ENCODE assay signal across 20 cellular contexts in genomic region chr18:45540146-45540545, GRCh38.
DNase-seq lines count a peak whose midpoint lies in the region; ATAC-seq and TF ChIP-seq lines count a peak whose summit lies in the region.
"Had no signal": no experiment of that assay in that cellular context is flagged by ENCODE, and none has a peak within 500 bp of the region (broad histone marks: within the 10 kb centered on the region; RNA-seq: fewer than 3 reads in every experiment).

No MANE protein-coding gene starts in this region.

- no peak overlapping the region for H2AFZ ChIP-seq in H9 (ENCODE audit: low read length)

- no peak for TF ChIP-seq CTCF in H9 (conservative IDR thresholded peaks at IDR 0.05)
- TF ChIP-seq CTCF in mesothelial cell of epicardium (IDR thresholded peaks at IDR 0.05; ENCODE audit: unreplicated experiment), result no peak
- no peak for TF ChIP-seq CTCF in upper lobe of right lung (IDR thresholded peaks at IDR 0.05)
- TF ChIP-seq CTCF in GM10248 (IDR thresholded peaks at IDR 0.05; ENCODE audit: control extremely low read depth, extremely low read depth, low read depth, missing control alignments), result no peak

- H3K9ac ChIP-seq in H9 (ENCODE audit: extremely low read depth, insufficient read length, low read length), result no peak overlapping the region

- H2BK20ac ChIP-seq in H9 (ENCODE audit: low read depth, low read length, poor library complexity, severe bottlenecking), result no peak overlapping the region

- no peak overlapping the region for H4K8ac ChIP-seq in H9 (replicated peaks; ENCODE audit: insufficient read length, low read depth, low read length)

- DNase-seq in H9 (peak; percentile 52), iPS DF 19.7 (ENCODE audit: low read depth, low spot score) (peak; percentile 33), mesothelial cell of epicardium (ENCODE audit: low spot score in 2 of 2, unreplicated experiment in 2 of 2) (peak; percentile 32 to 53), upper lobe of right lung (no peak), DMS53 treated with DMSO at 0.1 percent for 48 hours (lab: John Stamatoyannopoulos, UW; ENCODE audit: unreplicated experiment) (no peak), GM10248 (ENCODE audit: extremely low spot score) (no peak)
- DNase-seq: DMS 273 treated with DMSO at 0.1 percent for 48 hours; KG1; NCI-H1417 treated with DMSO at 0.1 percent for 48 hours; NCI-H2029; NCI-H2171; NCI-H446; NK-92 treated with Interleukin-12 subunit alpha and Interleukin-12 subunit beta, amount 100 ng/mL, for 24 hours; PC-3; SJCRH30 had no signal

- CTCF ChIA-PET in GM10248 (lab: Yijun Ruan, JAX), result no interaction called here

- no peak overlapping the region for H3K14ac ChIP-seq in H9 (ENCODE audit: insufficient read depth, low read length)

- peaks cover 1 to 3% of the 10 kb centered on the region in 2 experiments; a peak in 4 of 5 replicates for H3K9me3 Mint-ChIP-seq in H9
- H3K9me3 Mint-ChIP-seq in mesothelial cell of epicardium, result peaks cover 13% of the 10 kb centered on the region

- H2BK12ac ChIP-seq in H9 (ENCODE audit: insufficient read length, low read depth, low read length), result no peak overlapping the region

- no peak overlapping the region for H3K18ac ChIP-seq in H9 (ENCODE audit: insufficient read length, low read depth, low read length)

- no peak overlapping the region for H3K23ac ChIP-seq in H9 (ENCODE audit: insufficient read length, low read depth, low read length)

- no peak overlapping the region for H2BK120ac ChIP-seq in H9 (ENCODE audit: low read depth, low read length, poor library complexity, severe bottlenecking)

- H3K4me1 Mint-ChIP-seq in H9, result peaks cover 4 to 5% of the 10 kb centered on the region in 2 experiments; a peak in 3 of 4 replicates
- peaks cover 17% of the 10 kb centered on the region for H3K4me1 Mint-ChIP-seq in mesothelial cell of epicardium

- H3K4me2 ChIP-seq in H9 (ENCODE audit: insufficient read depth, insufficient read length, low read length), result no peak overlapping the region
- H3K4me2 ChIP-seq: A549 had no signal

- no peaks in the 10 kb centered on the region for H3K9me3 ChIP-seq in H9 (ENCODE audit: control insufficient read depth, low read depth, low read length)
- no peaks in the 10 kb centered on the region for H3K9me3 ChIP-seq in upper lobe of right lung
- H3K9me3 ChIP-seq: A549, SJCRH30 had no signal

- H2AK5ac ChIP-seq in H9 (ENCODE audit: insufficient read length, low read length), result no peak overlapping the region

- POLR2A ChIA-PET in GM10248 (lab: Yijun Ruan, JAX), result no interaction called here

- H3K4me3 ChIP-seq in upper lobe of right lung, result no peak overlapping the region
- H3K4me3 ChIP-seq: A549, SJCRH30 had no signal

- H3K27ac ChIP-seq in H9 (ENCODE audit: insufficient read length, low read depth, low read length), result no peak overlapping the region
- no peak overlapping the region for H3K27ac ChIP-seq in upper lobe of right lung
- H3K27ac ChIP-seq: A549, C4-2B, RWPE1, SJCRH30 had no signal

- H3K56ac ChIP-seq in H9 (ENCODE audit: insufficient read length, low read depth, low read length), result no peak overlapping the region

- no peak overlapping the region for H2BK15ac ChIP-seq in H9 (ENCODE audit: low read depth, low read length)

- H3K27me3 ChIP-seq in H9 (ENCODE audit: insufficient read depth, low read length) (no peaks in the 10 kb centered on the region), upper lobe of right lung (no peaks in the 10 kb centered on the region)
- H3K27me3 ChIP-seq: SJCRH30 had no signal

- no peak overlapping the region for H2BK5ac ChIP-seq in H9 (ENCODE audit: insufficient read length, low read length)

- peaks cover 3% of the 10 kb centered on the region for H4K20me1 ChIP-seq in H9 (ENCODE audit: control insufficient read depth, insufficient read depth, insufficient read length)

- no CpG with 5 or more reads among the region's 7 CpGs for WGBS in H9 (ENCODE audit: extremely low coverage, insufficient read length, low lambda C conversion rate)

- no peak overlapping the region for H3K4me3 Mint-ChIP-seq in H9
- H3K4me3 Mint-ChIP-seq in mesothelial cell of epicardium, result no peak overlapping the region

- H3K4me1 ChIP-seq in H9 (ENCODE audit: insufficient read depth, low read length), result no peaks in the 10 kb centered on the region
- H3K4me1 ChIP-seq in upper lobe of right lung, result no peaks in the 10 kb centered on the region
- H3K4me1 ChIP-seq: A549, SJCRH30 had no signal

- H3K36me3 ChIP-seq in upper lobe of right lung, result no peaks in the 10 kb centered on the region
- H3K36me3 ChIP-seq: SJCRH30 had no signal

- H3K4ac ChIP-seq in H9 (ENCODE audit: low read depth, low read length), result no peak overlapping the region

- H3T11ph ChIP-seq in H9 (ENCODE audit: low read length), result no peak overlapping the region

- H3K79me1 ChIP-seq in H9 (ENCODE audit: insufficient read depth, low read depth, low read length, poor library complexity, severe bottlenecking), result no peaks in the 10 kb centered on the region

- H3K27me3 Mint-ChIP-seq in H9 (ENCODE audit: low read depth) (no peaks in the 10 kb centered on the region; the same call in 1 of the 2 replicates), mesothelial cell of epicardium (ENCODE audit: low read depth) (no peaks in the 10 kb centered on the region)

- no peaks in the 10 kb centered on the region for H3K79me2 ChIP-seq in H9 (ENCODE audit: insufficient read depth, low read length)

- H3K27ac Mint-ChIP-seq in H9 (peak overlapping the region in 2 of 3 experiments; percentile 6 to 54; a peak in 2 of 7 replicates), mesothelial cell of epicardium (peak overlapping the region; percentile 93)

- H3K36me3 Mint-ChIP-seq in H9 (ENCODE audit: insufficient read depth in 1 of 3, low read depth in 3 of 3) (peaks cover 0 to 4% (median 2%) of the 10 kb centered on the region in 3 experiments; a peak in 2 of 7 replicates), mesothelial cell of epicardium (peaks cover 3% of the 10 kb centered on the region)

- no peaks in the 10 kb centered on the region for H3K23me2 ChIP-seq in H9 (ENCODE audit: insufficient read length, low read depth, low read length, poor library complexity, severe bottlenecking)

- H4K5ac ChIP-seq in H9 (ENCODE audit: insufficient read length, low read depth, low read length), result no peak overlapping the region

- no peak overlapping the region for H4K91ac ChIP-seq in H9 (ENCODE audit: insufficient read length, low read depth, low read length)

- intact Hi-C loops in upper lobe of right lung (cut with DNase I), result no loop called here

- peak; percentile 9 for ATAC-seq in upper lobe of right lung
- no peak for ATAC-seq in GM21367 (IDR thresholded peaks at IDR 0.05; ENCODE audit: unreplicated experiment)
- ATAC-seq: A549, HepG2, PC-3 had no signal

Comparison
In these comparisons a context has a peak if more than half of its experiments do, and no peak if none do; other contexts are left out.
1. DNase-seq: peak in H9 (single experiment), iPS DF 19.7 (single experiment) and mesothelial cell of epicardium (2 of 2); none in upper lobe of right lung (single experiment), DMS53 treated with DMSO at 0.1 percent for 48 hours (single experiment) and GM10248 (single experiment).